ENCODE assay signal across 18 cellular contexts in the genomic region with DNA sequence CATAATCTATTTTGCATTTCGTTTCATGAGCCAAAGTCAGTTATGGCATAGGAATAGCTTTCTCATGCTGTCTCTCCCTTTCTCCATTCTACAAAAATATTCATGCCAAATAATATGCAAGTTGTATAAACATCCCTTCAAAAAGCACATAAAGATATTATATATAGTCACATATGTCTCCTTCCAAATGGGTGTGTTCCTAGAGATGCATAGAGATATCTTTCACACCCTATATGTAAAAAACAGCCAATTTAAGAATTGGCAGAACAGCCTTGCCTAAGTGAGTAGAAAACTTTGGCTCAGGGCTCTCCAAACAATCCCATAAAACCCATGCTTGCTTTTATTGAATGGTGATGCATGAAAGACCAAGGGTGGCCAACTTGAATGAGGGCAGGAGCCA.
DNase-seq lines count a peak whose midpoint lies in the region; ATAC-seq, FAIRE-seq and TF ChIP-seq lines count a peak whose summit lies in the region.
"Had no signal": no experiment of that assay in that cellular context is flagged by ENCODE, and none has a peak within 500 bp of the region (broad histone marks: within the 10 kb centered on the region; RNA-seq: fewer than 3 reads in every experiment).

No MANE protein-coding gene starts in this region.

- WGBS in A549 (ENCODE audit: missing lambda C conversion rate), result 38% methylated on average over 1 of the region's 1 CpG
- WGBS in ovary, 3 donors, result 60 to 68% (median 63%) methylated on average over 1 of the region's 1 CpG

- H3K27me3 ChIP-seq in brain microvascular endothelial cell (replicated peaks) (no peaks in the 10 kb centered on the region), neural progenitor cell (no peaks in the 10 kb centered on the region), ovary (no peaks in the 10 kb centered on the region)

- H4K20me1 ChIP-seq in neural progenitor cell (ENCODE audit: low read depth), result no peaks in the 10 kb centered on the region

- H3K4me1 ChIP-seq in A549, result peaks cover 47% of the 10 kb centered on the region
- no peaks in the 10 kb centered on the region for H3K4me1 ChIP-seq in neural progenitor cell
- no peaks in the 10 kb centered on the region for H3K4me1 ChIP-seq in ovary (ENCODE audit: insufficient read depth)

- CTCF ChIA-PET in A549 (lab: Yijun Ruan, JAX), result interaction anchor here (1.4 kb wide), 1 partner anchor 11 kb away, joined by 3 read pairs; no protein-coding TSS in a partner anchor

- H3K4me2 ChIP-seq in A549, result no peak overlapping the region
- H3K4me2 ChIP-seq in neural progenitor cell, result no peak overlapping the region
- H3K4me2 ChIP-seq: GM23338 had no signal

- no peak for TF ChIP-seq RAD21 in A549 (conservative IDR thresholded peaks at IDR 0.05 in 1 of 2, IDR thresholded peaks at IDR 0.05 in 1 of 2)

- H3K36me3 ChIP-seq in brain microvascular endothelial cell (replicated peaks), result no peaks in the 10 kb centered on the region
- no peaks in the 10 kb centered on the region for H3K36me3 ChIP-seq in neural progenitor cell
- H3K36me3 ChIP-seq in ovary, result no peaks in the 10 kb centered on the region

- TF ChIP-seq POLR2A in A549 (IDR thresholded peaks at IDR 0.05; ENCODE audit: low read length) (no peak), ovary (IDR thresholded peaks at IDR 0.05) (no peak)

- H3F3A ChIP-seq in neural progenitor cell (ENCODE audit: low read depth), result no peaks in the 10 kb centered on the region

- TF ChIP-seq EP300 in A549 (IDR thresholded peaks at IDR 0.05) (no peak), ovary (IDR thresholded peaks at IDR 0.05) (no peak)

- no peak overlapping the region for H2AFZ ChIP-seq in neural progenitor cell (replicated peaks)
- H2AFZ ChIP-seq: GM23338 had no signal

- H3K9me3 Mint-ChIP-seq in nephron (peaks cover 3% of the 10 kb centered on the region), neural progenitor cell (peaks cover 2% of the 10 kb centered on the region)

- H3K9ac ChIP-seq in neural progenitor cell, result no peak overlapping the region

- 0 out of 3 replicates have a peak, but pooled peaks cover 7% of the 10 kb centered on the region for H3K9me3 ChIP-seq in A549
- no peaks in the 10 kb centered on the region for H3K9me3 ChIP-seq in neural progenitor cell (ENCODE audit: low read depth)
- H3K9me3 ChIP-seq in ovary, result no peaks in the 10 kb centered on the region

- no peak for FAIRE-seq in A549 (lab: Jason Lieb, UNC)
- FAIRE-seq: GM12878, GM18507 had no signal

- no peak for TF ChIP-seq CTCF in A549 (IDR thresholded peaks at IDR 0.05)
- TF ChIP-seq CTCF in brain microvascular endothelial cell (IDR thresholded peaks at IDR 0.05; ENCODE audit: low read depth, low read length, missing control alignments), result no peak
- TF ChIP-seq CTCF in nephron (IDR thresholded peaks at IDR 0.05; ENCODE audit: unreplicated experiment in 3 of 3), result no peak
- no peak for TF ChIP-seq CTCF in neural progenitor cell (IDR thresholded peaks at IDR 0.05)
- no peak for TF ChIP-seq CTCF in ovary (IDR thresholded peaks at IDR 0.05)

- H3K4me1 Mint-ChIP-seq in nephron (peaks cover 29% of the 10 kb centered on the region), neural progenitor cell (peaks cover 2% of the 10 kb centered on the region)
- H3K4me1 Mint-ChIP-seq: GM23338 had no signal

- no peak for ATAC-seq in A549
- ATAC-seq in HG03039 (IDR thresholded peaks at IDR 0.05; ENCODE audit: unreplicated experiment), result no peak
- ATAC-seq: GM12878, GM23338 had no signal

- intact Hi-C loops in ovary (cut with DNase I), result no loop called here

- in situ Hi-C loops in brain microvascular endothelial cell (cut with HindIII; ENCODE audit: low pct_ligation_motif_present, low sequenced_read_pairs), result no loop called here

- DNase-seq in A549 (ENCODE audit: low read depth in 1 of 2, low spot score in 1 of 2) (no peak), M059J (ENCODE audit: low read depth) (peak; percentile 36), brain microvascular endothelial cell (no peak), neural progenitor cell (ENCODE audit: low spot score) (no peak), ovary (no peak)
- no peak for DNase-seq in activated naive CD4-positive, alpha-beta T cell (lab: John Stamatoyannopoulos, UW)
- DNase-seq: ACHN; CD4-positive, alpha-beta memory T cell; DMS79; H7 had no signal

- H3K27me3 Mint-ChIP-seq in nephron (ENCODE audit: low read depth), result peaks cover 25% of the 10 kb centered on the region
- H3K27me3 Mint-ChIP-seq in neural progenitor cell (ENCODE audit: insufficient read depth, low read depth), result peaks cover 10% of the 10 kb centered on the region

- H3K27ac Mint-ChIP-seq in nephron (peak overlapping the region in 2 of 3 experiments; percentile 46 to 82), neural progenitor cell (no peak overlapping the region)
- H3K27ac Mint-ChIP-seq: CD4-positive, alpha-beta memory T cell; GM23338 had no signal

- H3K79me2 ChIP-seq in neural progenitor cell (ENCODE audit: low read depth), result no peaks in the 10 kb centered on the region

- H3K4me3 ChIP-seq in A549 (no peak overlapping the region), brain microvascular endothelial cell (ENCODE audit: low read depth, low read length) (no peak overlapping the region), neural progenitor cell (no peak overlapping the region), ovary (no peak overlapping the region)
- H3K4me3 ChIP-seq: GM12878, GM23338 had no signal

- H3K36me3 Mint-ChIP-seq in nephron (ENCODE audit: low read depth) (no peaks in the 10 kb centered on the region), neural progenitor cell (no peaks in the 10 kb centered on the region)

- H3K4me3 Mint-ChIP-seq in nephron, result no peak overlapping the region
- H3K4me3 Mint-ChIP-seq in neural progenitor cell, result no peak overlapping the region
- H3K4me3 Mint-ChIP-seq: CD4-positive, alpha-beta memory T cell; GM23338 had no signal

- H3K27ac ChIP-seq in A549, result peak overlapping the region; percentile 63 to 86; a peak in 3 of 6 replicates
- peak overlapping the region; percentile 90 for H3K27ac ChIP-seq in brain microvascular endothelial cell
- H3K27ac ChIP-seq in neural progenitor cell, result no peak overlapping the region
- H3K27ac ChIP-seq in ovary, result no peak overlapping the region
- H3K27ac ChIP-seq: 22Rv1, C4-2B, HL-60 had no signal

- POLR2A ChIA-PET in A549 (lab: Yijun Ruan, JAX), result no interaction called here

TF ChIP-seq in A549, 52 proteins besides CTCF, POLR2A, EP300 and RAD21:
- TF ChIP-seq TP53 (CRISPR knock-in tag; IDR thresholded peaks at IDR 0.05) (no peak), HEYL (CRISPR knock-in tag; IDR thresholded peaks at IDR 0.05) (no peak), BHLHE40 (IDR thresholded peaks at IDR 0.05; ENCODE audit: low read depth, low read length) (no peak), ZC3H11A (IDR thresholded peaks at IDR 0.05) (no peak), SREBF2 (IDR thresholded peaks at IDR 0.05) (no peak), CHD4 (IDR thresholded peaks at IDR 0.05; ENCODE audit: borderline replicate concordance) (no peak), RCOR1 (IDR thresholded peaks at IDR 0.05; ENCODE audit: low read depth, low read length) (no peak), MYC (IDR thresholded peaks at IDR 0.05; ENCODE audit: borderline replicate concordance, low read length) (no peak), NFE2L2 (conservative IDR thresholded peaks at IDR 0.05; ENCODE audit: low read length) (no peak), SMC3 (IDR thresholded peaks at IDR 0.05) (no peak), KDM5A (IDR thresholded peaks at IDR 0.05) (no peak), KDM1A (IDR thresholded peaks at IDR 0.05; ENCODE audit: low read depth) (no peak), CHD2 (IDR thresholded peaks at IDR 0.05; ENCODE audit: low read length, partially characterized antibody) (no peak), ESRRA (IDR thresholded peaks at IDR 0.05; ENCODE audit: borderline replicate concordance, low read length) (no peak), ZSCAN20 (CRISPR knock-in tag; IDR thresholded peaks at IDR 0.05) (no peak), TFCP2L1 (CRISPR knock-in tag; IDR thresholded peaks at IDR 0.05) (no peak), HOXB5 (CRISPR knock-in tag; IDR thresholded peaks at IDR 0.05) (no peak)
- TF ChIP-seq, protein P1, sequence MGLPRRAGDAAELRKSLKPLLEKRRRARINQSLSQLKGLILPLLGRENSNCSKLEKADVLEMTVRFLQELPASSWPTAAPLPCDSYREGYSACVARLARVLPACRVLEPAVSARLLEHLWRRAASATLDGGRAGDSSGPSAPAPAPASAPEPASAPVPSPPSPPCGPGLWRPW (IDR thresholded peaks at IDR 0.05), result no peak
- TF ChIP-seq, protein P2, sequence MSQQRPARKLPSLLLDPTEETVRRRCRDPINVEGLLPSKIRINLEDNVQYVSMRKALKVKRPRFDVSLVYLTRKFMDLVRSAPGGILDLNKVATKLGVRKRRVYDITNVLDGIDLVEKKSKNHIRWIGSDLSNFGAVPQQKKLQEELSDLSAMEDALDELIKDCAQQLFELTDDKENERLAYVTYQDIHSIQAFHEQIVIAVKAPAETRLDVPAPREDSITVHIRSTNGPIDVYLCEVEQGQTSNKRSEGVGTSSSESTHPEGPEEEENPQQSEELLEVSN (IDR thresholded peaks at IDR 0.05; ENCODE audit: borderline replicate concordance, low read depth), result no peak
- TF ChIP-seq, protein P3, sequence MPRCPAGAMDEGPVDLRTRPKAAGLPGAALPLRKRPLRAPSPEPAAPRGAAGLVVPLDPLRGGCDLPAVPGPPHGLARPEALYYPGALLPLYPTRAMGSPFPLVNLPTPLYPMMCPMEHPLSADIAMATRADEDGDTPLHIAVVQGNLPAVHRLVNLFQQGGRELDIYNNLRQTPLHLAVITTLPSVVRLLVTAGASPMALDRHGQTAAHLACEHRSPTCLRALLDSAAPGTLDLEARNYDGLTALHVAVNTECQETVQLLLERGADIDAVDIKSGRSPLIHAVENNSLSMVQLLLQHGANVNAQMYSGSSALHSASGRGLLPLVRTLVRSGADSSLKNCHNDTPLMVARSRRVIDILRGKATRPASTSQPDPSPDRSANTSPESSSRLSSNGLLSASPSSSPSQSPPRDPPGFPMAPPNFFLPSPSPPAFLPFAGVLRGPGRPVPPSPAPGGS (IDR thresholded peaks at IDR 0.05), result no peak
TF ChIP-seq in A549: peak in this region for 0.

Comparison
In these comparisons a context has a peak if more than half of its experiments do, and no peak if none do; other contexts are left out.
1. H3K27ac ChIP-seq: peak in A549 (2 of 2) and brain microvascular endothelial cell (single experiment); none in neural progenitor cell (single experiment) and ovary (0 of 2).